Comparison of ENCODE assay signal across 7 cellular contexts in genomic region chr14:32200368-32201195, GRCh38. TPM values are rescaled to one million over a fixed set of nuclear protein-coding genes. Genes with fewer than 3 reads are reported as not detected.
DNase-seq lines count a peak whose midpoint lies in the region; ATAC-seq and TF ChIP-seq lines count a peak whose summit lies in the region.

No MANE protein-coding gene starts in this region.

- no peaks in the 10 kb centered on the region for H3K79me2 ChIP-seq in Karpas-422 (ENCODE audit: low read length)

- H3K9me3 Mint-ChIP-seq in natural killer cell: no peaks in the 10 kb centered on the region

- H3K27me3 ChIP-seq in Karpas-422 (ENCODE audit: low read length): no peaks in the 10 kb centered on the region

- no peaks in the 10 kb centered on the region for H3K9me2 ChIP-seq in Karpas-422 (replicated peaks; ENCODE audit: insufficient read depth, low read length)

- peaks cover 36 to 41% of the 10 kb centered on the region in 2 donors for H3K4me1 Mint-ChIP-seq in natural killer cell

- intact Hi-C loops in natural killer cell (cut with micrococcal nuclease): loop anchor here (5.0 kb wide), 1 partner anchor 638 kb away; the partner anchor contains the start of gene NUBPL

- no peaks in the 10 kb centered on the region for H3K36me3 ChIP-seq in Karpas-422 (ENCODE audit: insufficient read depth, low read length)

- peak; percentile 38 for ATAC-seq in GM19395 (IDR thresholded peaks at IDR 0.05; ENCODE audit: unreplicated experiment)
- ATAC-seq in natural killer cell: no peak

- DNase-seq in Karpas-422 (peak; percentile 68), caudate nucleus (lab: John Stamatoyannopoulos, UW) (peak in 1 of 61 donors; percentile 0), natural killer cell (no peak), SK-N-DZ (ENCODE audit: low spot score) (no peak), hippocampal formation (lab: John Stamatoyannopoulos, UW) (no peak), GDM1 (lab: John Stamatoyannopoulos, UW) (no peak)

- H3K27ac ChIP-seq in Karpas-422 (ENCODE audit: low read length) (no peak overlapping the region), caudate nucleus (ENCODE audit: low read depth, low read length) (peak overlapping the region; percentile 96)

- peak overlapping the region; percentile 19; the same call in 1 of the 2 replicates for H2AFZ ChIP-seq in Karpas-422 (ENCODE audit: low read length)

- H3K4me3 Mint-ChIP-seq in natural killer cell: peak overlapping the region; percentile 89

- H3K9me3 ChIP-seq in Karpas-422 (ENCODE audit: low read length): no peaks in the 10 kb centered on the region

- peak overlapping the region in 1 of 2 donors; percentile 92 for H3K27ac Mint-ChIP-seq in natural killer cell

- H3K27me3 Mint-ChIP-seq in natural killer cell (ENCODE audit: low read depth in 2 of 2): peaks cover 10 to 16% of the 10 kb centered on the region in 2 donors

- no peak for TF ChIP-seq CTCF in natural killer cell (IDR thresholded peaks at IDR 0.05)

- no peaks in the 10 kb centered on the region for H3K36me3 Mint-ChIP-seq in natural killer cell

- no peak overlapping the region; the same call in 1 of the 2 replicates for H3K9ac ChIP-seq in Karpas-422 (ENCODE audit: low read length)

- peak overlapping the region; percentile 95 for H3K4me2 ChIP-seq in Karpas-422 (ENCODE audit: low read depth, low read length, poor library complexity, severe bottlenecking)

- peak overlapping the region; percentile 79 for H3K4me3 ChIP-seq in Karpas-422 (ENCODE audit: low read length)

- peaks cover 42% of the 10 kb centered on the region for H3K4me1 ChIP-seq in Karpas-422 (ENCODE audit: low read length)

- no peaks in the 10 kb centered on the region for H4K20me1 ChIP-seq in Karpas-422 (ENCODE audit: insufficient read depth, low read depth, low read length)

RNA-seq across cellular contexts. Expression of gene RNU6-7, which starts 1.3 kb away (rescaled TPM):
- total RNA-seq in Karpas-422 (2014; rRNA removed; shearing (Covaris generic); ENCODE audit: low replicate concordance): not detected in 2 replicates
- not detected for total RNA-seq in natural killer cell
- not detected in 2 replicates for polyA plus RNA-seq in SK-N-DZ (2014; cell fraction: cytosol; rRNA removed)
- not detected in 2 replicates for polyA plus RNA-seq in SK-N-DZ (2014; cell fraction: nucleus; rRNA removed)

RNA-seq across cellular contexts. Expression of gene RNU6-8, which starts 2.5 kb away (rescaled TPM):
- total RNA-seq in Karpas-422 (2014; rRNA removed; shearing (Covaris generic); ENCODE audit: low replicate concordance): not detected in 2 replicates
- not detected for total RNA-seq in natural killer cell
- not detected in 2 replicates for polyA plus RNA-seq in SK-N-DZ (2014; cell fraction: cytosol; rRNA removed)
- not detected in 2 replicates for polyA plus RNA-seq in SK-N-DZ (2014; cell fraction: nucleus; rRNA removed)
